In genomic region chr3:29310865-29311264, GRCh38 we compare ENCODE assay signal across 28 cellular contexts. TPM values are rescaled to one million over a fixed set of nuclear protein-coding genes. Genes with fewer than 3 reads are reported as not detected.
"Had no signal": no experiment of that assay in that cellular context is flagged by ENCODE, and none has a peak within 500 bp of the region (broad histone marks: within the 10 kb centered on the region; RNA-seq: fewer than 3 reads in every experiment).

No MANE protein-coding gene starts in this region.

- H3K4me3 ChIP-seq: K562, PC-9 had no signal

- H3K36me3 ChIP-seq: WERI-Rb-1 had no signal

- FAIRE-seq: bronchial epithelial cell, K562, RCC 7860 had no signal

- H3K27ac ChIP-seq: PC-9, RWPE1, WERI-Rb-1 had no signal

- DNase-seq: activated CD4-positive, alpha-beta memory T cell treated with anti-CD3 and anti-CD28 coated beads, Interleukin-2, amount 10 ng/mL, durations not matched to agents 7 days and 5 days; activated CD4-positive, alpha-beta T cell treated with anti-CD3 and anti-CD28 coated beads for 1 hour; activated CD4-positive, alpha-beta T cell treated with anti-CD3 and anti-CD28 coated beads for 48 hours; activated CD4-positive, CD25-positive, alpha-beta regulatory T cell; activated CD8-positive, alpha-beta memory T cell treated with anti-CD3 and anti-CD28 coated beads for 24 hours; activated CD8-positive, alpha-beta memory T cell treated with anti-CD3 and anti-CD28 coated beads, Interleukin-2, amount 10 ng/mL, durations not matched to agents 7 days and 5 days; activated CD8-positive, alpha-beta memory T cell treated with anti-CD3 and anti-CD28 coated beads, Interleukin-2, amount 50 U/mL, for 48 hours; activated effector memory CD4-positive, alpha-beta T cell treated with Interleukin-2 at 50 U/mL for 16 hours; activated naive CD4-positive, alpha-beta T cell treated with anti-CD3 and anti-CD28 coated beads, Interleukin-2, amount 10 ng/mL, durations not matched to agents 7 days and 5 days; activated naive CD8-positive, alpha-beta T cell treated with anti-CD3 and anti-CD28 coated beads, Interleukin-2, amount 50 U/mL, for 24 hours; activated T-cell treated with anti-CD3 and anti-CD28 coated beads, Interleukin-2, amount 50 U/mL, for 48 hours; anterior cingulate cortex; central memory CD4-positive, alpha-beta T cell; NCI-H1105; NCI-H1417 treated with DMSO at 0.1 percent for 48 hours; NCI-H187 treated with DMSO at 0.1 percent for 48 hours; NCI-H2081; NCI-H2227 treated with DMSO at 0.1 percent for 48 hours; NCI-H446; NCI-H774; PC-9; SIG-M5; T1000; WERI-Rb-1 had no signal

- H2AFZ ChIP-seq: PC-9 had no signal

- H3K4me2 ChIP-seq: PC-9 had no signal

RNA-seq across cellular contexts. Expression of gene RBMS3, which starts 30.0 kb away (rescaled TPM):
- polyA plus RNA-seq: K562 had no signal
